In genomic region chr11:85772700-85773099, GRCh38 we compare ENCODE assay signal across 1 cellular context.
TF ChIP-seq lines count a peak whose summit lies in the region.

No MANE protein-coding gene starts in this region.

TF ChIP-seq in GM23338, 12 proteins besides CTCF, POLR2A, EP300 and RAD21 (continued from another document):
- TF ChIP-seq ZNF462 (CRISPR knock-in tag; IDR thresholded peaks at IDR 0.05) (no peak), NANOG (IDR thresholded peaks at IDR 0.05; ENCODE audit: borderline replicate concordance) (no peak), REST (IDR thresholded peaks at IDR 0.05; ENCODE audit: unreplicated experiment) (no peak), JUNB (IDR thresholded peaks at IDR 0.05; ENCODE audit: unreplicated experiment) (no peak), CREB1 (CRISPR knock-in tag; IDR thresholded peaks at IDR 0.05; ENCODE audit: low read depth) (no peak), POLR2AphosphoS5 (IDR thresholded peaks at IDR 0.05; ENCODE audit: low read depth) (no peak), ZNF114 (CRISPR knock-in tag; IDR thresholded peaks at IDR 0.05) (no peak), EZH2 (IDR thresholded peaks at IDR 0.05; ENCODE audit: low read depth, unreplicated experiment) (no peak), ETS1 (IDR thresholded peaks at IDR 0.05) (no peak)
